ENCODE assay signal across 1 cellular context in genomic region chr1:40729316-40729862, GRCh38. TPM values are rescaled to one million over a fixed set of nuclear protein-coding genes. Genes with fewer than 3 reads are reported as not detected.
"Had no signal": no experiment of that assay in that cellular context is flagged by ENCODE, and none has a peak within 500 bp of the region (broad histone marks: within the 10 kb centered on the region; RNA-seq: fewer than 3 reads in every experiment).

No MANE protein-coding gene starts in this region.

RNA-seq across cellular contexts. Expression of gene KCNQ4, which starts 54.2 kb away (rescaled TPM):
- total RNA-seq: mammary epithelial cell had no signal
